In genomic region chr10:17665742-17666141, GRCh38 we compare ENCODE assay signal across 1 cellular context.
TF ChIP-seq lines count a peak whose summit lies in the region.

No MANE protein-coding gene starts in this region.

TF ChIP-seq in HepG2, 621 proteins besides CTCF, POLR2A, EP300 and RAD21 (continued from another document):
- TF ChIP-seq, protein P1, sequence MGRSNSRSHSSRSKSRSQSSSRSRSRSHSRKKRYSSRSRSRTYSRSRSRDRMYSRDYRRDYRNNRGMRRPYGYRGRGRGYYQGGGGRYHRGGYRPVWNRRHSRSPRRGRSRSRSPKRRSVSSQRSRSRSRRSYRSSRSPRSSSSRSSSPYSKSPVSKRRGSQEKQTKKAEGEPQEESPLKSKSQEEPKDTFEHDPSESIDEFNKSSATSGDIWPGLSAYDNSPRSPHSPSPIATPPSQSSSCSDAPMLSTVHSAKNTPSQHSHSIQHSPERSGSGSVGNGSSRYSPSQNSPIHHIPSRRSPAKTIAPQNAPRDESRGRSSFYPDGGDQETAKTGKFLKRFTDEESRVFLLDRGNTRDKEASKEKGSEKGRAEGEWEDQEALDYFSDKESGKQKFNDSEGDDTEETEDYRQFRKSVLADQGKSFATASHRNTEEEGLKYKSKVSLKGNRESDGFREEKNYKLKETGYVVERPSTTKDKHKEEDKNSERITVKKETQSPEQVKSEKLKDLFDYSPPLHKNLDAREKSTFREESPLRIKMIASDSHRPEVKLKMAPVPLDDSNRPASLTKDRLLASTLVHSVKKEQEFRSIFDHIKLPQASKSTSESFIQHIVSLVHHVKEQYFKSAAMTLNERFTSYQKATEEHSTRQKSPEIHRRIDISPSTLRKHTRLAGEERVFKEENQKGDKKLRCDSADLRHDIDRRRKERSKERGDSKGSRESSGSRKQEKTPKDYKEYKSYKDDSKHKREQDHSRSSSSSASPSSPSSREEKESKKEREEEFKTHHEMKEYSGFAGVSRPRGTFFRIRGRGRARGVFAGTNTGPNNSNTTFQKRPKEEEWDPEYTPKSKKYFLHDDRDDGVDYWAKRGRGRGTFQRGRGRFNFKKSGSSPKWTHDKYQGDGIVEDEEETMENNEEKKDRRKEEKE (IDR thresholded peaks at IDR 0.05), result no peak
- TF ChIP-seq ZNF180 (CRISPR knock-in tag; IDR thresholded peaks at IDR 0.05; ENCODE audit: borderline replicate concordance, low read depth) (no peak), FIP1L1 (IDR thresholded peaks at IDR 0.05; ENCODE audit: borderline replicate concordance, insufficient read depth, low read depth, low read length) (no peak), ZFP36 (IDR thresholded peaks at IDR 0.05; ENCODE audit: borderline replicate concordance, low read depth, low read length, partially characterized antibody) (no peak)
